12 cellular contexts compared by ENCODE assay signal in the genomic region with DNA sequence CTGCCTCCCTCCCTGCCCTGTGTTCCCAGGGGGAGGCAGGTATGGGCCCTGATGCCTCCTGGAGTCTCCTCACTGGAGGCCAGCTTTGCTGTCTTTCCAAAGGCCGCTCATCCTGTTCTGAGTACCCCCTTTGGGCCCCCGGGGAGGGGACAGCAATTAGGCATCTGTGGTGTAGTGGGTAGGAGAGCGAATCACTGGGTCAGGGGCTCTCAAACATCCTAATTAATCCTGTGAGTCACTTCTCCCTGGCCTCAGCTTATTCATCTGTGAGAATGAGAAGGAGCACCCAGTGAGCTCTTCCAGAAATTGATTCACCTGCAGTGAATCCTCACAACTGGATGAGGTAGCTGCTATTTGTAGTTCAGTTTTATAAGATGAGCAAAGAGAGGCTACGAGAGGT. TPM values are rescaled to one million over a fixed set of nuclear protein-coding genes. Genes with fewer than 3 reads are reported as not detected.
DNase-seq lines count a peak whose midpoint lies in the region; ATAC-seq and TF ChIP-seq lines count a peak whose summit lies in the region.
"Had no signal": no experiment of that assay in that cellular context is flagged by ENCODE, and none has a peak within 500 bp of the region (broad histone marks: within the 10 kb centered on the region; RNA-seq: fewer than 3 reads in every experiment).

No MANE protein-coding gene starts in this region.

- no peak for ATAC-seq in memory B cell (ENCODE audit: low read depth)
- no peak for ATAC-seq in GM19035 (IDR thresholded peaks at IDR 0.05; ENCODE audit: unreplicated experiment)

- peaks cover 86% of the 10 kb centered on the region for H3K4me1 Mint-ChIP-seq in activated CD4-positive, alpha-beta memory T cell treated with anti-CD3 and anti-CD28 coated beads for 36 hours (ENCODE audit: low read depth)
- peaks cover 55% of the 10 kb centered on the region for H3K4me1 Mint-ChIP-seq in memory B cell

- peaks cover 65% of the 10 kb centered on the region for H4K20me1 ChIP-seq in DOHH2 (ENCODE audit: control insufficient read depth, insufficient read depth, low read depth, low read length)

- H3K36me3 ChIP-seq in DOHH2 (ENCODE audit: control insufficient read depth, low read length): peaks cover 23% of the 10 kb centered on the region

- peak overlapping the region; percentile 20 for H3K27ac Mint-ChIP-seq in activated CD4-positive, alpha-beta memory T cell treated with anti-CD3 and anti-CD28 coated beads for 36 hours
- peak overlapping the region; percentile 89 for H3K27ac Mint-ChIP-seq in memory B cell

- H3K27me3 Mint-ChIP-seq in activated CD4-positive, alpha-beta memory T cell treated with anti-CD3 and anti-CD28 coated beads for 36 hours: no peaks in the 10 kb centered on the region
- H3K27me3 Mint-ChIP-seq in memory B cell: no peaks in the 10 kb centered on the region

- no peaks in the 10 kb centered on the region for H3F3A ChIP-seq in DOHH2 (ENCODE audit: control insufficient read depth, insufficient read depth)

- no peak overlapping the region for H3K27ac ChIP-seq in DOHH2 (ENCODE audit: low read depth, low read length)

- H3K9me3 Mint-ChIP-seq in activated CD4-positive, alpha-beta memory T cell treated with anti-CD3 and anti-CD28 coated beads for 36 hours: no peaks in the 10 kb centered on the region
- H3K9me3 Mint-ChIP-seq in memory B cell: no peaks in the 10 kb centered on the region

- H3K4me2 ChIP-seq in DOHH2 (ENCODE audit: low read length): peak overlapping the region; percentile 65

- H3K9me3 ChIP-seq in DOHH2 (ENCODE audit: control insufficient read depth, insufficient read depth, low read length): no peaks in the 10 kb centered on the region

- H3K27me3 ChIP-seq in DOHH2 (ENCODE audit: control insufficient read depth, low read length): no peaks in the 10 kb centered on the region

- H3K4me3 Mint-ChIP-seq in activated CD4-positive, alpha-beta memory T cell treated with anti-CD3 and anti-CD28 coated beads for 36 hours: peak overlapping the region; percentile 67
- H3K4me3 Mint-ChIP-seq in memory B cell: peak overlapping the region; percentile 72

- H3K4me1 ChIP-seq in DOHH2 (ENCODE audit: control insufficient read depth, low read length): peaks cover 24% of the 10 kb centered on the region

- H3K4me3 ChIP-seq in DOHH2 (ENCODE audit: low read length): no peak overlapping the region

- POLR2A ChIA-PET in activated CD4-positive, alpha-beta memory T cell treated with anti-CD3 and anti-CD28 coated beads for 36 hours (lab: Charles Lee): interaction anchor here (0.9 to 3.0 kb wide), 5 partner anchors 13 to 198 kb away, joined by 3 to 15 read pairs (median 3); a partner anchor contains a TSS

- TF ChIP-seq CTCF in DOHH2 (IDR thresholded peaks at IDR 0.05; ENCODE audit: low read depth, low read length, poor library complexity, severe bottlenecking): no peak

- H3K79me2 ChIP-seq in DOHH2 (ENCODE audit: control insufficient read depth, low read length): peaks cover 95% of the 10 kb centered on the region

- no peaks in the 10 kb centered on the region for H3K9me2 ChIP-seq in DOHH2 (replicated peaks; ENCODE audit: control insufficient read depth, low read length)

- DNase-seq in A172 (ENCODE audit: low spot score) (peak; percentile 39), memory B cell (ENCODE audit: low spot score in 2 of 2) (no peak), NOMO-1 treated with dmso at 0.1 percent for 144 hours (lab: John Stamatoyannopoulos, UW; ENCODE audit: unreplicated experiment) (no peak), cardiac septum (ENCODE audit: low spot score) (no peak), HuH-7 (ENCODE audit: low spot score) (no peak)
- peak; percentile 64 for DNase-seq in activated CD4-positive, alpha-beta memory T cell treated with anti-CD3 and anti-CD28 coated beads for 36 hours
- DNase-seq: COR-L47; erythroblast; NCI-H187 treated with DMSO at 0.1 percent for 48 hours; stimulated activated CD4-positive, alpha-beta T cell treated with anti-CD3 and anti-CD28 coated beads, Interleukin-12 subunit alpha, Interleukin-12 subunit beta, amount 100 ng/mL, for 4 hours had no signal

- intact Hi-C loops in activated CD4-positive, alpha-beta memory T cell treated with anti-CD3 and anti-CD28 coated beads for 36 hours (cut with micrococcal nuclease): loop anchor here (5.0 kb wide), 1 partner anchor 39 kb away; no protein-coding TSS in a partner anchor
- intact Hi-C loops in cardiac septum (cut with DNase I): loop anchor here (5.0 kb wide), 1 partner anchor 74 kb away; a partner anchor contains a TSS

- CTCF ChIA-PET in activated CD4-positive, alpha-beta memory T cell treated with anti-CD3 and anti-CD28 coated beads for 36 hours (lab: Charles Lee): interaction anchor here (0.6 to 2.4 kb wide), 9 partner anchors 14 to 197 kb away, joined by 3 to 16 read pairs (median 3); a partner anchor contains a TSS

- H3K36me3 Mint-ChIP-seq in activated CD4-positive, alpha-beta memory T cell treated with anti-CD3 and anti-CD28 coated beads for 36 hours: peaks cover 4% of the 10 kb centered on the region
- peaks cover 5% of the 10 kb centered on the region for H3K36me3 Mint-ChIP-seq in memory B cell

RNA-seq across cellular contexts. Expression of a gene that starts 16.4 kb away (rescaled TPM):
- 6.5 and 9.9 TPM in 2 replicates for total RNA-seq in A172 (2014; rRNA removed; shearing (Covaris generic))
- total RNA-seq in activated CD4-positive, alpha-beta memory T cell treated with anti-CD3 and anti-CD28 coated beads for 36 hours: 10 to 100 TPM; 10.5 to 11.8 TPM
- total RNA-seq in cardiac septum: 3.7 TPM

Comparison
In these comparisons a context has a peak if more than half of its experiments do, and no peak if none do; other contexts are left out.
1. DNase-seq: peak in A172 (single experiment) and activated CD4-positive, alpha-beta memory T cell treated with anti-CD3 and anti-CD28 coated beads for 36 hours (single experiment); none in memory B cell (0 of 2), NOMO-1 treated with dmso at 0.1 percent for 144 hours (single experiment), cardiac septum (single experiment) and HuH-7 (single experiment).